ENCODE assay signal across 12 cellular contexts in genomic region chr17:4444782-4445473, GRCh38. TPM values are rescaled to one million over a fixed set of nuclear protein-coding genes. Genes with fewer than 3 reads are reported as not detected.
DNase-seq lines count a peak whose midpoint lies in the region; ATAC-seq, FAIRE-seq and TF ChIP-seq lines count a peak whose summit lies in the region.
"Had no signal": no experiment of that assay in that cellular context is flagged by ENCODE, and none has a peak within 500 bp of the region (broad histone marks: within the 10 kb centered on the region; RNA-seq: fewer than 3 reads in every experiment).

No MANE protein-coding gene starts in this region.

- H3K79me2 ChIP-seq in DND-41 (ENCODE audit: insufficient read depth, low read length) (peaks cover 4% of the 10 kb centered on the region; the same call in 1 of the 2 replicates), osteoblast (ENCODE audit: insufficient read depth, low read length) (no peaks in the 10 kb centered on the region)

- no peaks in the 10 kb centered on the region for H3K9me3 ChIP-seq in DND-41 (ENCODE audit: insufficient read depth, low read length, severe bottlenecking)
- no peaks in the 10 kb centered on the region for H3K9me3 ChIP-seq in osteoblast (ENCODE audit: low read depth, low read length)

- intact Hi-C loops in dorsolateral prefrontal cortex (cut with DNase I) = no loop called here

- no peak for TF ChIP-seq CTCF in DND-41 (IDR thresholded peaks at IDR 0.05; ENCODE audit: borderline replicate concordance, extremely low read depth, low read length, poor library complexity, severe bottlenecking)
- TF ChIP-seq CTCF in dorsolateral prefrontal cortex (IDR thresholded peaks at IDR 0.05 in 54 of 56, conservative IDR thresholded peaks at IDR 0.05 in 2 of 56; ENCODE audit: low read depth in 1 of 56, partially characterized antibody in 56 of 56) = no peak
- TF ChIP-seq CTCF in osteoblast (IDR thresholded peaks at IDR 0.05; ENCODE audit: extremely low read depth, low read depth, low read length) = no peak

- H3K4me2 ChIP-seq in DND-41 (ENCODE audit: insufficient read depth, low read length) = no peak overlapping the region
- H3K4me2 ChIP-seq in osteoblast (ENCODE audit: insufficient read depth, low read length) = no peak overlapping the region

- peaks cover 22% of the 10 kb centered on the region for H3K36me3 ChIP-seq in DND-41 (ENCODE audit: insufficient read depth, low read length)
- H3K36me3 ChIP-seq in osteoblast (ENCODE audit: insufficient read depth, low read length) = no peaks in the 10 kb centered on the region

- 0 out of 2 replicates have a peak overlapping the region, but pooled peaks have one; percentile 25 for H3K27ac ChIP-seq in DND-41 (ENCODE audit: low read length)
- no peak overlapping the region for H3K27ac ChIP-seq in dorsolateral prefrontal cortex
- H3K27ac ChIP-seq in osteoblast (ENCODE audit: low read depth, low read length) = no peak overlapping the region

- peaks cover 17% of the 10 kb centered on the region; the same call in 1 of the 2 replicates for H4K20me1 ChIP-seq in DND-41 (ENCODE audit: insufficient read depth, low read length)
- peaks cover 3% of the 10 kb centered on the region for H4K20me1 ChIP-seq in osteoblast (ENCODE audit: insufficient read depth, low read length)

- no peaks in the 10 kb centered on the region for H3K27me3 ChIP-seq in DND-41 (ENCODE audit: insufficient read depth, low read length, poor library complexity)
- H3K27me3 ChIP-seq in dorsolateral prefrontal cortex = no peaks in the 10 kb centered on the region
- H3K27me3 ChIP-seq in osteoblast (ENCODE audit: insufficient read depth, low read length) = peaks cover 14% of the 10 kb centered on the region

- ATAC-seq in DND-41 (ENCODE audit: insufficient read depth, low read depth) = peak; percentile 53; the same call in 2 of the 3 replicates
- ATAC-seq: CD8-positive, alpha-beta T cell had no signal

- H3K4me1 ChIP-seq in DND-41 (ENCODE audit: insufficient read depth, low read length) = no peaks in the 10 kb centered on the region
- no peaks in the 10 kb centered on the region for H3K4me1 ChIP-seq in osteoblast (ENCODE audit: insufficient read depth, low read length)

- peak; percentile 26 for DNase-seq in DND-41
- peak; percentile 87 to 89 for DNase-seq in NCI-H524 (lab: John Stamatoyannopoulos, UW)
- DNase-seq in dorsolateral prefrontal cortex = peak in 6 of 10 donors; percentile 36 to 93 (median 46)
- DNase-seq in osteoblast (ENCODE audit: insufficient read length, low spot score, missing footprints) = peak; percentile 91
- no peak for DNase-seq in middle frontal gyrus (ENCODE audit: extremely low spot score, low spot score)
- DNase-seq in GM12892 (ENCODE audit: insufficient read length) = no peak
- DNase-seq in stimulated activated CD4-positive, alpha-beta T cell treated with anti-CD3 and anti-CD28 coated beads, Interleukin-4, amount 100 ng/mL, for 4 hours = no peak
- no peak for DNase-seq in T-helper 9 cell
- DNase-seq: activated effector memory CD4-positive, alpha-beta T cell treated with anti-CD3 and anti-CD28 coated beads, Interleukin-2, amount 50 U/mL, for 16 hours; CD8-positive, alpha-beta T cell; effector memory CD4-positive, alpha-beta T cell; GOT3 had no signal

- no peak overlapping the region for H3K4me3 ChIP-seq in DND-41 (ENCODE audit: low read depth in 1 of 2, low read length in 2 of 2)
- no peak overlapping the region for H3K4me3 ChIP-seq in dorsolateral prefrontal cortex
- no peak overlapping the region for H3K4me3 ChIP-seq in osteoblast (ENCODE audit: insufficient read depth, low read length)

- no peak for TF ChIP-seq POLR2A in GM12892 (IDR thresholded peaks at IDR 0.05; ENCODE audit: low read depth, low read length)

- H2AFZ ChIP-seq in DND-41 (ENCODE audit: low read depth, low read length) = no peak overlapping the region
- no peak overlapping the region for H2AFZ ChIP-seq in osteoblast (ENCODE audit: low read length)

- H3K9ac ChIP-seq in DND-41 (ENCODE audit: low read depth, low read length) = no peak overlapping the region

- FAIRE-seq in GM12892 (lab: Jason Lieb, UNC) = no peak

RNA-seq across cellular contexts. Expression of gene SPNS3, which starts 11.2 kb away (rescaled TPM):
- total RNA-seq in dorsolateral prefrontal cortex (1 to 10 TPM in 43 of 120 experiments, under 1 TPM in 57, not detected in 20; 0.21 to 3.0 (median 0.81) TPM), osteoblast (not detected in 2 replicates)
- polyA plus RNA-seq in GM12892 (2012; ENCODE audit: missing spikeins) = 0.11 TPM

RNA-seq across cellular contexts. Expression of gene SPNS2, which starts 53.8 kb away (rescaled TPM):
- total RNA-seq in dorsolateral prefrontal cortex (100 to 1,000 TPM in 4 of 120 experiments, 10 to 100 TPM in 116; 41.1 to 115 (median 69.7) TPM), osteoblast (under 0.01 TPM in 2 replicates)
- polyA plus RNA-seq in GM12892 (2012; ENCODE audit: missing spikeins) = 0.28 TPM

Comparison
In these comparisons a context has a peak if more than half of its experiments do, and no peak if none do; other contexts are left out.
1. DNase-seq: peak in DND-41 (single experiment), NCI-H524 (2 of 2), dorsolateral prefrontal cortex (6 of 10) and osteoblast (single experiment); none in middle frontal gyrus (single experiment), GM12892 (single experiment), stimulated activated CD4-positive, alpha-beta T cell treated with anti-CD3 and anti-CD28 coated beads, Interleukin-4, amount 100 ng/mL, for 4 hours (0 of 2) and T-helper 9 cell (single experiment).
2. RNA of gene SPNS2, which starts 53.8 kb away (total RNA-seq): 41.1 to 115 TPM in dorsolateral prefrontal cortex; under 0.01 TPM in osteoblast; every median in the first group is over 10 times any median in the second.